Comparison of ENCODE assay signal across 12 cellular contexts in genomic region chr2:105180491-105180972, GRCh38.
"Had no signal": no experiment of that assay in that cellular context is flagged by ENCODE, and none has a peak within 500 bp of the region (broad histone marks: within the 10 kb centered on the region; RNA-seq: fewer than 3 reads in every experiment).

No MANE protein-coding gene starts in this region.

- H3K4me1 ChIP-seq: foreskin keratinocyte, left ventricle myocardium inferior, parathyroid adenoma, tibial nerve had no signal

- H3K9me3 ChIP-seq: left ventricle myocardium inferior, tibial nerve had no signal

- H3K4me1 Mint-ChIP-seq: neural crest cell had no signal

- DNase-seq: activated CD4-positive, alpha-beta T cell treated with anti-CD3 and anti-CD28 coated beads, Interleukin-2, amount 50 U/mL, for 48 hours; activated gamma-delta T cell; activated naive CD8-positive, alpha-beta T cell treated with anti-CD3 and anti-CD28 coated beads, Interleukin-2, amount 10 ng/mL, durations not matched to agents 7 days and 5 days; activated T-cell treated with anti-CD3 and anti-CD28 coated beads, Interleukin-2, amount 50 U/mL, for 4 hours; left ventricle myocardium inferior; T-helper 2 cell had no signal

- H3K27ac Mint-ChIP-seq: activated naive CD8-positive, alpha-beta T cell treated with anti-CD3 and anti-CD28 coated beads, Interleukin-2, amount 10 ng/mL, durations not matched to agents 7 days and 5 days had no signal

- H3K9ac ChIP-seq: parathyroid adenoma had no signal

- ATAC-seq: activated CD4-positive, CD25-positive, alpha-beta regulatory T cell treated with anti-CD3 and anti-CD28 coated beads, Interleukin-2, amount 50 U/mL, for 24 hours; activated T-cell treated with anti-CD3 and anti-CD28 coated beads, Interleukin-2, amount 50 U/mL, for 4 hours had no signal

- H3K36me3 ChIP-seq: left ventricle myocardium inferior, tibial nerve had no signal

- H3K27ac ChIP-seq: foreskin keratinocyte, left ventricle myocardium inferior, parathyroid adenoma, skin epidermis, tibial nerve had no signal

- H3K4me3 Mint-ChIP-seq: activated naive CD8-positive, alpha-beta T cell treated with anti-CD3 and anti-CD28 coated beads, Interleukin-2, amount 10 ng/mL, durations not matched to agents 7 days and 5 days; activated T-cell treated with anti-CD3 and anti-CD28 coated beads, Interleukin-2, amount 50 U/mL, for 4 hours; neural crest cell had no signal

- H3K4me3 ChIP-seq: left ventricle myocardium inferior, skin epidermis, tibial nerve had no signal

- H3K36me3 Mint-ChIP-seq: activated naive CD8-positive, alpha-beta T cell treated with anti-CD3 and anti-CD28 coated beads, Interleukin-2, amount 10 ng/mL, durations not matched to agents 7 days and 5 days had no signal

- H3K9me3 Mint-ChIP-seq: activated naive CD8-positive, alpha-beta T cell treated with anti-CD3 and anti-CD28 coated beads, Interleukin-2, amount 10 ng/mL, durations not matched to agents 7 days and 5 days; activated T-cell treated with anti-CD3 and anti-CD28 coated beads, Interleukin-2, amount 50 U/mL, for 4 hours; neural crest cell had no signal
